ENCODE assay signal across 27 cellular contexts in the genomic region with DNA sequence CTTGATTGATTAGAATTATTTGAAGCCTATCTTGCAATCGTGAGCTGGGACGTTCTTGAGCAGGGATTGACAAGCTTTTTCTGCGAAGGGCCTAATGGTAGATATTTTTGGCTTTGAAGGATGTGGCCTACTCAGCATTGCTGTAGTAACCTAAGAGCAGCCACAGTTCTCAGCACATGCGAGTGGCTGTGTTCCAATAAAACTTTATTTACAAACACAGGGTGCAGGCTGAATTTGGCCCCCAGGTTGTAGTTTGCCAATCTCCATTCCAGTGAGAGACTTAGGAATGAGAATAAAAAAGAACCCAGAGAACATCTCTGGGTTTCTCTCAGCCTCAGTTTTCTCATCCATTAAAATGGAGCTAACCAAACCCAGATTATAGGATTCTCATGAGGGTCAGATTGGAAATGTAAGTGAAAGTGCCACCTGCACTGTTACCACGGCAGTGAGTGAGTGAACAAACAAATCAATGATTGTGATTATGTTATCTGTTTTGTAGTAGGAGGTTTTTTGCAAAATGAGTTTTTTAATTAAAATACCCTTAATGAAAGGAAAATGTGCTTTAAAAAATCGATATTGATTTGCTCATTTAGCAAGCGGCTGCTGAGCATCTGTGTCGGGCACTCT.
"Had no signal": no experiment of that assay in that cellular context is flagged by ENCODE, and none has a peak within 500 bp of the region (broad histone marks: within the 10 kb centered on the region; RNA-seq: fewer than 3 reads in every experiment).

No MANE protein-coding gene starts in this region.

- FAIRE-seq: keratinocyte had no signal

- H3K9me3 ChIP-seq: left ventricle myocardium inferior, ovary, prostate gland, tibial nerve had no signal

- H3K79me2 ChIP-seq: hepatocyte had no signal

- H3K27ac Mint-ChIP-seq: mesothelial cell of epicardium; natural killer cell; nephron progenitor cell; stimulated activated memory B cell treated with anti-CD40 and anti-IgM and Interleukin-4, amounts not matched to agents 10 μg/mL and 1 μg/mL and 100 μg/mL, for 72 hours; type B pancreatic cell had no signal

- H3K27me3 ChIP-seq: heart right ventricle, hepatocyte, ovary, tibial nerve had no signal

- H3K4me2 ChIP-seq: hepatocyte, smooth muscle cell had no signal

- H3K4me1 Mint-ChIP-seq: naive B cell; natural killer cell; stimulated activated memory B cell treated with anti-CD40 and anti-IgM and Interleukin-4, amounts not matched to agents 10 μg/mL and 1 μg/mL and 100 μg/mL, for 72 hours; stimulated activated naive CD8-positive, alpha-beta T cell treated with anti-CD3 and anti-CD28 coated beads, Interleukin-15, amount 100 ng/mL, for 72 hours had no signal

- H2AFZ ChIP-seq: hepatocyte had no signal

- H3K36me3 Mint-ChIP-seq: natural killer cell; stimulated activated memory B cell treated with anti-CD40 and anti-IgM and Interleukin-4, amounts not matched to agents 10 μg/mL and 1 μg/mL and 100 μg/mL, for 72 hours had no signal

- DNase-seq: heart right ventricle; kidney glomerular epithelial cell; left colon; left ventricle myocardium inferior; mesendoderm; naive B cell; natural killer cell; nephron progenitor cell; ovary; retina; right cardiac atrium; stimulated activated CD4-positive, alpha-beta T cell treated with anti-CD3 and anti-CD28 coated beads, Interleukin-1b, Interleukin-23, amount 100 ng/mL, for 48 hours; stimulated activated CD4-positive, alpha-beta T cell treated with anti-CD3 and anti-CD28 coated beads, Interleukin-2, amount 100 ng/mL, for 48 hours; stimulated activated CD4-positive, alpha-beta T cell treated with anti-CD3 and anti-CD28 coated beads, Interleukin-4, amount 100 ng/mL, for 4 hours; stimulated activated CD8-positive, alpha-beta memory T cell treated with anti-CD3 and anti-CD28 coated beads, Interleukin-4, amount 100 ng/mL, for 48 hours; stimulated activated naive CD4-positive, alpha-beta T cell treated with Interleukin-2 at 50 U/mL for 16 hours; stimulated activated naive CD8-positive, alpha-beta T cell treated with anti-CD3 and anti-CD28 coated beads, Interleukin-15, amount 100 ng/mL, for 72 hours; substantia nigra had no signal

- ATAC-seq: left colon; natural killer cell; right cardiac atrium; stimulated activated memory B cell treated with anti-CD40 and anti-IgM and Interleukin-4, amounts not matched to agents 10 μg/mL and 1 μg/mL and 100 μg/mL, for 72 hours; stimulated activated naive CD8-positive, alpha-beta T cell treated with anti-CD3 and anti-CD28 coated beads, Interleukin-15, amount 100 ng/mL, for 72 hours had no signal

- H3K27ac ChIP-seq: heart right ventricle, hepatocyte, left ventricle myocardium inferior, ovary, prostate gland, tibial nerve had no signal

- H3K4me1 ChIP-seq: heart right ventricle, left ventricle myocardium inferior, prostate gland, tibial nerve had no signal

- H3K4me3 ChIP-seq: heart right ventricle, hepatocyte, left ventricle myocardium inferior, lung, ovary, prostate gland, smooth muscle cell, tibial nerve had no signal

- H3K27me3 Mint-ChIP-seq: stimulated activated naive CD8-positive, alpha-beta T cell treated with anti-CD3 and anti-CD28 coated beads, Interleukin-15, amount 100 ng/mL, for 72 hours; type B pancreatic cell had no signal

- H3K36me3 ChIP-seq: heart right ventricle, left ventricle myocardium inferior, ovary, prostate gland had no signal

- H3K4me3 Mint-ChIP-seq: mesothelial cell of epicardium; natural killer cell; nephron progenitor cell; stimulated activated memory B cell treated with anti-CD40 and anti-IgM and Interleukin-4, amounts not matched to agents 10 μg/mL and 1 μg/mL and 100 μg/mL, for 72 hours; stimulated activated naive CD8-positive, alpha-beta T cell treated with anti-CD3 and anti-CD28 coated beads, Interleukin-15, amount 100 ng/mL, for 72 hours; type B pancreatic cell had no signal

- H3K9me3 Mint-ChIP-seq: mesothelial cell of epicardium, natural killer cell, nephron progenitor cell, type B pancreatic cell had no signal
